Comparison of ENCODE assay signal across 10 cellular contexts in the genomic region with DNA sequence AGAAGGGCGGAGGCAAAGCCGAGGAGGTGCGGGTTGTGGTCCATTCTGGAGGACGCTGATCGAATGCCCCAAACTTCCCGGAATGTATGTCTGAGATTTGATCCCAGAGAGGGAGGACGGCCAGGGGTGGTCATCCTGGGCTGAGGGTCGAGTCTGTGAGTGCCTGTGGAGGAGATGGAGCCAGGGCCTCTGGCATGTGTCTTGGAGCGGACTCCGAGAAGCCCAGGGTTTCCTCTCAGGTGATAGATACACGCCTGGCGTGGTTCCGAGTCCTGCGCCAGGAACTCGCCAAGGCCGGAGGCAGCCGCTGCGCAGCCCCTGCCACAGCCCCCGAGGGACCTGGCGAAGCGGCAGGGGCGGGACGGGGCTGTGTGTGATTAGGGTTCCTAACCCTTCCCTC. TPM values are rescaled to one million over a fixed set of nuclear protein-coding genes. Genes with fewer than 3 reads are reported as not detected.
DNase-seq lines count a peak whose midpoint lies in the region; ATAC-seq, FAIRE-seq and TF ChIP-seq lines count a peak whose summit lies in the region.
"Had no signal": no experiment of that assay in that cellular context is flagged by ENCODE, and none has a peak within 500 bp of the region (broad histone marks: within the 10 kb centered on the region; RNA-seq: fewer than 3 reads in every experiment).

No MANE protein-coding gene starts in this region.

- TF ChIP-seq EP300 in HepG2 (IDR thresholded peaks at IDR 0.05; ENCODE audit: low read depth in 2 of 2, low read length in 2 of 2) = no peak
- no peak for TF ChIP-seq EP300 in HepG2 (CRISPR knock-in tag; IDR thresholded peaks at IDR 0.05; ENCODE audit: borderline replicate concordance)

- peaks cover 0 to 3% (median 0%) of the 10 kb centered on the region in 4 donors for H3K27me3 ChIP-seq in liver (ENCODE audit: control insufficient read depth in 4 of 4, insufficient read depth in 4 of 4, low read length in 3 of 4)
- no peaks in the 10 kb centered on the region for H3K27me3 ChIP-seq in HepG2 (ENCODE audit: control insufficient read depth in 1 of 2, insufficient read depth in 2 of 2, low read length in 2 of 2)
- H3K27me3 ChIP-seq in osteoblast (ENCODE audit: insufficient read depth, low read length) = no peaks in the 10 kb centered on the region
- no peaks in the 10 kb centered on the region for H3K27me3 ChIP-seq in aorta (ENCODE audit: control insufficient read depth in 1 of 2, insufficient read depth in 2 of 2, low read length in 1 of 2)

- H3K4me3 ChIP-seq in liver (ENCODE audit: low read depth in 1 of 3, low read length in 3 of 3) (peak overlapping the region; percentile 11 to 66 (median 46)), HepG2 (replicated peaks in 1 of 3; ENCODE audit: insufficient read depth in 1 of 3, low read depth in 2 of 3, low read length in 3 of 3) (no peak overlapping the region), osteoblast (ENCODE audit: insufficient read depth, low read length) (peak overlapping the region; percentile 75), aorta (ENCODE audit: low read length in 2 of 2) (peak overlapping the region; percentile 42 to 51)

- no peak for TF ChIP-seq RAD21 in liver (IDR thresholded peaks at IDR 0.05)
- no peak for TF ChIP-seq RAD21 in HepG2 (CRISPR knock-in tag; IDR thresholded peaks at IDR 0.05)

- FAIRE-seq in HepG2 (lab: Jason Lieb, UNC) (no peak), RCC 7860 (lab: Jason Lieb, UNC) (no peak)

- H3K36me3 ChIP-seq in liver (ENCODE audit: control insufficient read depth in 4 of 4, insufficient read depth in 3 of 4, low read depth in 1 of 4, low read length in 3 of 4) = no peaks in the 10 kb centered on the region
- H3K36me3 ChIP-seq in HepG2 (replicated peaks in 1 of 2; ENCODE audit: control insufficient read depth in 1 of 2, insufficient read depth in 2 of 2, low read length in 2 of 2) = no peaks in the 10 kb centered on the region
- no peaks in the 10 kb centered on the region for H3K36me3 ChIP-seq in osteoblast (ENCODE audit: insufficient read depth, low read length)
- H3K36me3 ChIP-seq in aorta (ENCODE audit: control insufficient read depth in 1 of 2, insufficient read depth in 2 of 2, low read length in 1 of 2) = peaks cover 0 to 2% of the 10 kb centered on the region in 2 donors

- TF ChIP-seq CTCF in liver (IDR thresholded peaks at IDR 0.05; ENCODE audit: low read depth, low read length, missing input control) = no peak
- no peak for TF ChIP-seq CTCF in HepG2 (CRISPR knock-in tag; IDR thresholded peaks at IDR 0.05)
- TF ChIP-seq CTCF in osteoblast (IDR thresholded peaks at IDR 0.05; ENCODE audit: extremely low read depth, low read depth, low read length) = no peak

- no peak for TF ChIP-seq POLR2A in HepG2 (IDR thresholded peaks at IDR 0.05; ENCODE audit: insufficient read depth in 1 of 2, low read depth in 2 of 2, low read length in 2 of 2)

- H3K79me2 ChIP-seq in HepG2 (ENCODE audit: insufficient read depth, low read length) = no peaks in the 10 kb centered on the region
- no peaks in the 10 kb centered on the region for H3K79me2 ChIP-seq in osteoblast (ENCODE audit: insufficient read depth, low read length)

- CTCF ChIA-PET in HepG2 (lab: Yijun Ruan, JAX; ENCODE audit: low intra/inter-chr PET ratio, low total read pairs) = no interaction called here

- WGBS in liver = 8% methylated on average over 23 of the region's 23 CpGs
- 64% methylated on average over 17 of the region's 23 CpGs for WGBS in HepG2 (ENCODE audit: low lambda C conversion rate)
- 1 to 2% methylated on average over 23 of the region's 23 CpGs for WGBS in aorta, 2 donors

- in situ Hi-C loops in HepG2 (cut with HindIII; ENCODE audit: extremely low pct_ligation_motif_present, low pct_unique_long_range_greater_than_20kb) = no loop called here

- H4K20me1 ChIP-seq in HepG2 (ENCODE audit: insufficient read depth, low read length) (no peaks in the 10 kb centered on the region), osteoblast (ENCODE audit: insufficient read depth, low read length) (no peaks in the 10 kb centered on the region)

- intact Hi-C loops in HepG2 (cut with micrococcal nuclease; ENCODE audit: unreplicated experiment) (no loop called here), Right ventricle myocardium superior (cut with DNase I) (no loop called here), aorta (cut with DNase I) (no loop called here)

- BruUV-seq in HepG2 (replicated peaks; lab: Mats Ljungman, UMichigan) = no TSS peak

- H3K4me1 ChIP-seq in liver (ENCODE audit: control insufficient read depth in 4 of 4, insufficient read depth in 4 of 4, low read length in 3 of 4) = no peaks in the 10 kb centered on the region
- H3K4me1 ChIP-seq in HepG2 (ENCODE audit: insufficient read depth, low read length) = no peaks in the 10 kb centered on the region
- no peaks in the 10 kb centered on the region for H3K4me1 ChIP-seq in osteoblast (ENCODE audit: insufficient read depth, low read length)
- no peaks in the 10 kb centered on the region for H3K4me1 ChIP-seq in aorta (ENCODE audit: control insufficient read depth in 1 of 2, insufficient read depth in 2 of 2, low read length in 2 of 2)

- ATAC-seq in HepG2 = no peak
- peak; percentile 19 for ATAC-seq in Right ventricle myocardium superior (ENCODE audit: poor library complexity)
- ATAC-seq in aorta (ENCODE audit: low FRiP score) = peak; percentile 5

- no peak for DNase-seq in HepG2 (ENCODE audit: low spot score)
- DNase-seq in Right ventricle myocardium superior = peak; percentile 54
- peak; percentile 82 for DNase-seq in osteoblast (ENCODE audit: insufficient read length, low spot score, missing footprints)
- peak in 1 of 2 donors; percentile 75 for DNase-seq in aorta
- no peak for DNase-seq in DMS53 treated with DMSO at 0.1 percent for 48 hours (lab: John Stamatoyannopoulos, UW; ENCODE audit: unreplicated experiment)
- DNase-seq in OCI-M2 (lab: John Stamatoyannopoulos, UW; ENCODE audit: unreplicated experiment) = no peak
- DNase-seq in RCC 7860 (ENCODE audit: low spot score) = no peak
- DNase-seq: AML-193, naive B cell had no signal

- H2AFZ ChIP-seq in HepG2 (ENCODE audit: low read length) = no peak overlapping the region
- H2AFZ ChIP-seq in osteoblast (ENCODE audit: low read length) = peak overlapping the region; percentile 91

- H3K9ac ChIP-seq in liver (ENCODE audit: low read depth in 1 of 2, low read length in 2 of 2) = no peak overlapping the region
- no peak overlapping the region for H3K9ac ChIP-seq in HepG2 (ENCODE audit: insufficient read depth, low read depth, low read length)

- H3K27ac ChIP-seq in liver (ENCODE audit: low read depth in 1 of 2, low read length in 2 of 2) (no peak overlapping the region), HepG2 (ENCODE audit: extremely low read length, insufficient read depth, low read length) (no peak overlapping the region), osteoblast (ENCODE audit: low read depth, low read length) (peak overlapping the region; percentile 41), aorta (ENCODE audit: low read depth in 1 of 2, low read length in 2 of 2) (no peak overlapping the region)

- H3K4me2 ChIP-seq in HepG2 (ENCODE audit: low read depth, low read length) (no peak overlapping the region), osteoblast (ENCODE audit: insufficient read depth, low read length) (peak overlapping the region; percentile 74)

- peaks cover 52 to 85% (median 80%) of the 10 kb centered on the region in 4 donors for H3K9me3 ChIP-seq in liver (ENCODE audit: control insufficient read depth in 4 of 4, low read length in 3 of 4)
- peaks cover 97% of the 10 kb centered on the region for H3K9me3 ChIP-seq in HepG2 (ENCODE audit: low read length)
- H3K9me3 ChIP-seq in osteoblast (ENCODE audit: low read depth, low read length) = peaks cover 8% of the 10 kb centered on the region
- peaks cover 12% of the 10 kb centered on the region for H3K9me3 ChIP-seq in aorta (ENCODE audit: control insufficient read depth, low read length)

- POLR2A ChIA-PET in HepG2 (lab: Yijun Ruan, JAX) = no interaction called here

RNA-seq across cellular contexts. Expression of a gene that starts 0.4 kb away (rescaled TPM):
- total RNA-seq in liver (under 1 TPM; 0.33 to 0.50 TPM), HepG2 (2016; rRNA removed; fragmentation: Illumina TruSeq; extraction: Trizol) (not detected in 2 replicates), Right ventricle myocardium superior (1.5 TPM), osteoblast (2.5 and 3.8 TPM in 2 replicates), aorta (1 to 10 TPM; 2.2 to 5.6 TPM)
- polyA plus RNA-seq in liver (under 1 TPM; 0.09 to 0.21 TPM), HepG2 (2011; rRNA removed) (0.03 and 0.16 TPM in 2 replicates), aorta (1 to 10 TPM; 1.5 TPM)
- total RNA-seq in HepG2 (2016; cell fraction: cytosol; rRNA removed; fragmentation: Illumina TruSeq; extraction: Trizol; ENCODE audit: low read depth) = not detected in 2 replicates
- total RNA-seq in HepG2 (2016; cell fraction: insoluble cytoplasmic fraction; rRNA removed; fragmentation: Illumina TruSeq; extraction: Trizol) = not detected in 2 replicates
- not detected in 2 replicates for total RNA-seq in HepG2 (2016; cell fraction: membrane; rRNA removed; fragmentation: Illumina TruSeq; extraction: Trizol)
- total RNA-seq in HepG2 (2016; cell fraction: nucleus; rRNA removed; fragmentation: Illumina TruSeq; extraction: Trizol) = not detected in 2 replicates
- not detected in 2 replicates for polyA plus RNA-seq in HepG2 (2011; cell fraction: cytosol; rRNA removed)
- polyA plus RNA-seq in HepG2 (2011; cell fraction: nucleus; rRNA removed) = not detected in 2 replicates
- 0.12 TPM in 1 of 2 replicates, not detected in the other for polyA plus RNA-seq in HepG2 (2012)
- not detected in 2 replicates for polyA plus RNA-seq in HepG2 (2016; cell fraction: cytosol; fragmentation: Illumina TruSeq; extraction: Trizol; ENCODE audit: low read depth)
- not detected in 2 replicates for polyA plus RNA-seq in HepG2 (2016; cell fraction: insoluble cytoplasmic fraction; fragmentation: Illumina TruSeq; extraction: Trizol; ENCODE audit: low read depth)
- not detected in 2 replicates for polyA plus RNA-seq in HepG2 (2016; cell fraction: membrane; fragmentation: Illumina TruSeq; extraction: Trizol; ENCODE audit: low read depth)
- polyA plus RNA-seq in HepG2 (2016; cell fraction: nucleus; fragmentation: Illumina TruSeq; extraction: Trizol; ENCODE audit: insufficient read depth, low read depth) = not detected in 2 replicates
- polyA minus RNA-seq in HepG2 (2011; rRNA and poly(A)+ RNA removed; ENCODE audit: low replicate concordance) = not detected in 2 replicates
- not detected in 2 replicates for polyA minus RNA-seq in HepG2 (2011; cell fraction: cytosol; rRNA and poly(A)+ RNA removed)
- 0.13 TPM in 1 of 2 replicates, not detected in the other for polyA minus RNA-seq in HepG2 (2011; cell fraction: nucleus; rRNA and poly(A)+ RNA removed)

RNA-seq across cellular contexts. Expression of a gene that starts 45.6 kb away (rescaled TPM):
- total RNA-seq in liver (under 1 TPM; 0.50 to 0.56 TPM), HepG2 (2016; rRNA removed; fragmentation: Illumina TruSeq; extraction: Trizol) (0.13 and 0.27 TPM in 2 replicates), Right ventricle myocardium superior (0.54 TPM), osteoblast (1.2 and 1.4 TPM in 2 replicates), aorta (1 to 10 TPM; 1.6 to 3.4 TPM)
- polyA plus RNA-seq in liver (under 1 TPM; 0.22 to 0.47 TPM), HepG2 (2011; rRNA removed) (0.29 and 0.42 TPM in 2 replicates), aorta (1 to 10 TPM; 1.6 to 2.6 TPM)
- 0.18 and 0.81 TPM in 2 replicates for total RNA-seq in HepG2 (2016; cell fraction: cytosol; rRNA removed; fragmentation: Illumina TruSeq; extraction: Trizol; ENCODE audit: low read depth)
- 0.19 and 0.56 TPM in 2 replicates for total RNA-seq in HepG2 (2016; cell fraction: insoluble cytoplasmic fraction; rRNA removed; fragmentation: Illumina TruSeq; extraction: Trizol)
- total RNA-seq in HepG2 (2016; cell fraction: membrane; rRNA removed; fragmentation: Illumina TruSeq; extraction: Trizol) = 0.17 and 0.34 TPM in 2 replicates
- 0.16 and 0.47 TPM in 2 replicates for total RNA-seq in HepG2 (2016; cell fraction: nucleus; rRNA removed; fragmentation: Illumina TruSeq; extraction: Trizol)
- polyA plus RNA-seq in HepG2 (2011; cell fraction: cytosol; rRNA removed) = 0.12 and 0.24 TPM in 2 replicates
- polyA plus RNA-seq in HepG2 (2011; cell fraction: nucleus; rRNA removed) = 0.14 and 0.42 TPM in 2 replicates
- polyA plus RNA-seq in HepG2 (2012) = 0.24 and 0.44 TPM in 2 replicates
- 0.03 and 0.15 TPM in 2 replicates for polyA plus RNA-seq in HepG2 (2016; cell fraction: cytosol; fragmentation: Illumina TruSeq; extraction: Trizol; ENCODE audit: low read depth)
- 0.23 and 0.51 TPM in 2 replicates for polyA plus RNA-seq in HepG2 (2016; cell fraction: insoluble cytoplasmic fraction; fragmentation: Illumina TruSeq; extraction: Trizol; ENCODE audit: low read depth)
- polyA plus RNA-seq in HepG2 (2016; cell fraction: membrane; fragmentation: Illumina TruSeq; extraction: Trizol; ENCODE audit: low read depth) = 0.15 and 0.31 TPM in 2 replicates
- polyA plus RNA-seq in HepG2 (2016; cell fraction: nucleus; fragmentation: Illumina TruSeq; extraction: Trizol; ENCODE audit: insufficient read depth, low read depth) = 0.71 and 0.76 TPM in 2 replicates
- polyA minus RNA-seq in HepG2 (2011; rRNA and poly(A)+ RNA removed; ENCODE audit: low replicate concordance) = not detected in 2 replicates
- polyA minus RNA-seq in HepG2 (2011; cell fraction: cytosol; rRNA and poly(A)+ RNA removed) = not detected in 2 replicates
- 0.64 and 0.99 TPM in 2 replicates for polyA minus RNA-seq in HepG2 (2011; cell fraction: nucleus; rRNA and poly(A)+ RNA removed)

RNA-seq across cellular contexts. Expression of a gene that starts 53.8 kb away (rescaled TPM):
- total RNA-seq in liver (under 1 TPM in 1 of 2 donors, not detected in 1; 0.23 TPM), HepG2 (2016; rRNA removed; fragmentation: Illumina TruSeq; extraction: Trizol) (not detected in 2 replicates), Right ventricle myocardium superior (not detected), osteoblast (not detected in 2 replicates), aorta (not detected)
- polyA plus RNA-seq in liver (not detected), HepG2 (2011; rRNA removed) (not detected in 2 replicates), aorta (not detected)
- not detected in 2 replicates for total RNA-seq in HepG2 (2016; cell fraction: cytosol; rRNA removed; fragmentation: Illumina TruSeq; extraction: Trizol; ENCODE audit: low read depth)
- not detected in 2 replicates for total RNA-seq in HepG2 (2016; cell fraction: insoluble cytoplasmic fraction; rRNA removed; fragmentation: Illumina TruSeq; extraction: Trizol)
- not detected in 2 replicates for total RNA-seq in HepG2 (2016; cell fraction: membrane; rRNA removed; fragmentation: Illumina TruSeq; extraction: Trizol)
- not detected in 2 replicates for total RNA-seq in HepG2 (2016; cell fraction: nucleus; rRNA removed; fragmentation: Illumina TruSeq; extraction: Trizol)
- not detected in 2 replicates for polyA plus RNA-seq in HepG2 (2011; cell fraction: cytosol; rRNA removed)
- not detected in 2 replicates for polyA plus RNA-seq in HepG2 (2011; cell fraction: nucleus; rRNA removed)
- not detected in 2 replicates for polyA plus RNA-seq in HepG2 (2012)
- polyA plus RNA-seq in HepG2 (2016; cell fraction: cytosol; fragmentation: Illumina TruSeq; extraction: Trizol; ENCODE audit: low read depth) = not detected in 2 replicates
- not detected in 2 replicates for polyA plus RNA-seq in HepG2 (2016; cell fraction: insoluble cytoplasmic fraction; fragmentation: Illumina TruSeq; extraction: Trizol; ENCODE audit: low read depth)
- not detected in 2 replicates for polyA plus RNA-seq in HepG2 (2016; cell fraction: membrane; fragmentation: Illumina TruSeq; extraction: Trizol; ENCODE audit: low read depth)
- not detected in 2 replicates for polyA plus RNA-seq in HepG2 (2016; cell fraction: nucleus; fragmentation: Illumina TruSeq; extraction: Trizol; ENCODE audit: insufficient read depth, low read depth)
- polyA minus RNA-seq in HepG2 (2011; rRNA and poly(A)+ RNA removed; ENCODE audit: low replicate concordance) = not detected in 2 replicates
- polyA minus RNA-seq in HepG2 (2011; cell fraction: cytosol; rRNA and poly(A)+ RNA removed) = not detected in 2 replicates
- polyA minus RNA-seq in HepG2 (2011; cell fraction: nucleus; rRNA and poly(A)+ RNA removed) = not detected in 2 replicates

Comparison
In these comparisons a context has a peak if more than half of its experiments do, and no peak if none do; other contexts are left out.
1. H3K4me3 ChIP-seq: peak in liver (3 of 3), osteoblast (single experiment) and aorta (2 of 2); none in HepG2 (0 of 3).
2. DNase-seq: peak in Right ventricle myocardium superior (single experiment) and osteoblast (single experiment); none in HepG2 (single experiment), DMS53 treated with DMSO at 0.1 percent for 48 hours (single experiment), OCI-M2 (single experiment) and RCC 7860 (single experiment).